ENCODE assay signal across 8 cellular contexts in the genomic region with DNA sequence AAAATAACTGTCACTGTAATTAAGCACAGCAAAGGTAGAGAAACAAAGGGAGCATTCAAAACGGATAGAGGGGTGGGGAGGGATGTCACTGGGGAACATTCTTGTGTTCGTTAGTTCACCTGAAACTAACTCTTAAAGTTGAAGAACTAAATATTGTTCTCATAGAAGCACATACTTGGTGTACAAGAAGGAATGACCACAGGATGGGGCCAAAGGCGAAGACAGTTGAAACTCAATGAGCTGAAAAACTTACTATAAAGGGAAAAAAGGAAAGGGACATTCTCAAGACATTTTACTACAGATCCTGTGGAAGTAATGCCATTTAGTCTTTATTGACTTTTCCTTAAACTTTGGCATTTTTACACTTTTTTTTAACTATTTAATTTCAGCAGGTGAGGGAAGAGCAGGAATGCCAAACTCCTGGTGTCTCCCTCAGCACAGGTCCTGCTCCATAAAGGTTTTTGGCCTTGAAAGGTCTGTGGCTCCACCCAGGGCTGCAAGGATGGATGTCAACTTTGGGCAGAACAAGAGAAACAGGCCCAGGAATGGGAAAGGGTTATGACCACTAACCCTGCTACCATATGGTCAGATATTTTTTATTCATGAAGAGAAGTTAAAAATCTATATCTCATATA.
DNase-seq lines count a peak whose midpoint lies in the region; ATAC-seq and TF ChIP-seq lines count a peak whose summit lies in the region.

No MANE protein-coding gene starts in this region.

- H3K14ac ChIP-seq in mesenchymal stem cell (ENCODE audit: low read length in 2 of 2), result no peak overlapping the region

- no peak overlapping the region for H2BK5ac ChIP-seq in mesenchymal stem cell (ENCODE audit: low read depth, low read length, poor library complexity, severe bottlenecking)

- peak overlapping the region in 1 of 2 experiments; percentile 40 for H3K18ac ChIP-seq in mesenchymal stem cell (ENCODE audit: low read depth in 1 of 2, low read length in 2 of 2)

- WGBS in mammary epithelial cell (ENCODE audit: low coverage, missing lambda C conversion rate), result 0% methylated on average over 3 of the region's 3 CpGs
- 40% methylated on average over 2 of the region's 3 CpGs for WGBS in mesenchymal stem cell

- intact Hi-C loops in mammary epithelial cell (cut with micrococcal nuclease), result loop anchor here (1.0 to 10.0 kb wide), 4 partner anchors 51 to 330 kb away; no protein-coding TSS in a partner anchor

- no peaks in the 10 kb centered on the region for H3K27me3 ChIP-seq in mammary epithelial cell (ENCODE audit: insufficient read depth, low read length)
- no peaks in the 10 kb centered on the region for H3K27me3 ChIP-seq in mesenchymal stem cell (ENCODE audit: control insufficient read depth in 1 of 2, insufficient read depth in 1 of 2, low read length in 2 of 2)

- H3K4me2 ChIP-seq in mammary epithelial cell (ENCODE audit: insufficient read depth, low read depth, low read length) (peak overlapping the region; percentile 31), mesenchymal stem cell (ENCODE audit: low read length, poor library complexity, severe bottlenecking) (no peak overlapping the region)

- TF ChIP-seq CTCF in GM20000 (IDR thresholded peaks at IDR 0.05; ENCODE audit: extremely low read depth, missing control alignments) (peak; percentile 20), mammary epithelial cell (conservative IDR thresholded peaks at IDR 0.05 in 1 of 2, IDR thresholded peaks at IDR 0.05 in 1 of 2; ENCODE audit: extremely low read depth in 1 of 2, insufficient read depth in 1 of 2, low read depth in 1 of 2, low read length in 2 of 2) (peak; percentile 66 to 69)

- H3K79me2 ChIP-seq in mammary epithelial cell (ENCODE audit: insufficient read depth, low read length), result no peaks in the 10 kb centered on the region

- no peak overlapping the region for H3K23ac ChIP-seq in mesenchymal stem cell (ENCODE audit: low read length in 2 of 2)

- H3K36me3 ChIP-seq in mammary epithelial cell (ENCODE audit: insufficient read depth, low read length) (no peaks in the 10 kb centered on the region), mesenchymal stem cell (ENCODE audit: control insufficient read depth in 1 of 2, insufficient read depth in 2 of 2, low read depth in 1 of 2, low read length in 2 of 2) (no peaks in the 10 kb centered on the region)

- H3K9me3 ChIP-seq in mammary epithelial cell (replicated peaks; ENCODE audit: insufficient read depth, low read length) (no peaks in the 10 kb centered on the region), mesenchymal stem cell (ENCODE audit: control insufficient read depth, low read length) (no peaks in the 10 kb centered on the region)

- POLR2A ChIA-PET in HEK293T (lab: Yijun Ruan, JAX), result no interaction called here

- dilution Hi-C loops in mammary epithelial cell (cut with HindIII; ENCODE audit: low sequenced_read_pairs), result no loop called here

- CTCF ChIA-PET in mammary epithelial cell (lab: Charles Lee; ENCODE audit: low non-redundant PET) (interaction anchor here (0.6 to 0.8 kb wide), 4 partner anchors 50 to 1793 kb away, joined by 3 to 11 read pairs (median 6); no protein-coding TSS in a partner anchor), HEK293T (lab: Yijun Ruan, JAX) (no interaction called here)

- H3K27ac ChIP-seq in mammary epithelial cell (ENCODE audit: insufficient read depth, low read depth, low read length), result peak overlapping the region; percentile 74
- no peak overlapping the region for H3K27ac ChIP-seq in mesenchymal stem cell (ENCODE audit: low read length, poor library complexity, severe bottlenecking)

- ATAC-seq in activated CD4-positive, CD25-positive, alpha-beta regulatory T cell treated with anti-CD3 and anti-CD28 coated beads, Interleukin-2, amount 50 U/mL, for 24 hours, result no peak

- in situ Hi-C loops in mammary epithelial cell (cut with MboI; ENCODE audit: low sequenced_read_pairs in 2 of 2), result loop anchor here in 1 of 2 donors (10.0 to 25.0 kb wide), 2 partner anchors 205 to 292 kb away; no protein-coding TSS in a partner anchor

- H3K4me1 ChIP-seq in mammary epithelial cell (ENCODE audit: insufficient read depth, low read length), result peaks cover 18% of the 10 kb centered on the region
- peaks cover 2% of the 10 kb centered on the region for H3K4me1 ChIP-seq in mesenchymal stem cell (ENCODE audit: control insufficient read depth, insufficient read depth, low read depth, low read length)

- no peak overlapping the region for H2BK120ac ChIP-seq in mesenchymal stem cell (ENCODE audit: low read depth, low read length)

- peaks cover 1% of the 10 kb centered on the region for H3K79me1 ChIP-seq in mesenchymal stem cell (replicated peaks; ENCODE audit: low read length, poor library complexity, severe bottlenecking)

- H3K9ac ChIP-seq in mammary epithelial cell (ENCODE audit: insufficient read depth, low read length), result peak overlapping the region; percentile 45
- H3K9ac ChIP-seq in mesenchymal stem cell (ENCODE audit: low read length), result peak overlapping the region; percentile 20

- H2AFZ ChIP-seq in mammary epithelial cell (ENCODE audit: low read depth, low read length), result peak overlapping the region; percentile 44
- no peak overlapping the region for H2AFZ ChIP-seq in mesenchymal stem cell (ENCODE audit: low read depth, low read length)

- H3K4ac ChIP-seq in mesenchymal stem cell (ENCODE audit: low read depth in 1 of 2, low read length in 2 of 2), result no peak overlapping the region

- H2BK15ac ChIP-seq in mesenchymal stem cell (ENCODE audit: low read depth, poor library complexity, severe bottlenecking), result no peak overlapping the region

- H3K4me3 ChIP-seq in mammary epithelial cell (replicated peaks in 1 of 3; ENCODE audit: insufficient read depth in 1 of 3, low read depth in 2 of 3, low read length in 3 of 3), result peak overlapping the region in 1 of 3 experiments; percentile 19
- H3K4me3 ChIP-seq in mesenchymal stem cell (ENCODE audit: insufficient read depth in 1 of 2, low read depth in 1 of 2, low read length in 2 of 2), result no peak overlapping the region

- H4K91ac ChIP-seq in mesenchymal stem cell (ENCODE audit: low read length), result no peak overlapping the region

- no peaks in the 10 kb centered on the region for H4K20me1 ChIP-seq in mammary epithelial cell (ENCODE audit: insufficient read depth, low read length)

- BruUV-seq in mammary epithelial cell (replicated peaks; lab: Mats Ljungman, UMichigan), result no TSS peak

- no peak overlapping the region for H2BK12ac ChIP-seq in mesenchymal stem cell (ENCODE audit: low read length in 2 of 2)

- DNase-seq in DMS53 (lab: John Stamatoyannopoulos, UW) (peak; percentile 56), GM20000 (ENCODE audit: low spot score) (peak; percentile 46), M059J (ENCODE audit: low read depth) (peak; percentile 76), mammary epithelial cell (peak; percentile 80), mesenchymal stem cell (peak; percentile 67), HEK293T (ENCODE audit: extremely low spot score) (no peak)
- DNase-seq in activated CD4-positive, CD25-positive, alpha-beta regulatory T cell treated with anti-CD3 and anti-CD28 coated beads, Interleukin-2, amount 50 U/mL, for 72 hours, result no peak

- H4K8ac ChIP-seq in mesenchymal stem cell (ENCODE audit: low read length), result no peak overlapping the region

- H2AK5ac ChIP-seq in mesenchymal stem cell (ENCODE audit: low read length, severe bottlenecking), result peak overlapping the region; percentile 76

TF ChIP-seq in HEK293T, 16 proteins besides CTCF, POLR2A, EP300 and RAD21:
- TF ChIP-seq LEF1 (IDR thresholded peaks at IDR 0.05; ENCODE audit: borderline replicate concordance) (no peak), NFRKB (IDR thresholded peaks at IDR 0.05) (no peak), ARNT (IDR thresholded peaks at IDR 0.05) (no peak), BHLHE40 (IDR thresholded peaks at IDR 0.05; ENCODE audit: borderline replicate concordance) (no peak)

Comparison
In these comparisons a context has a peak if more than half of its experiments do, and no peak if none do; other contexts are left out.
1. DNase-seq: peak in DMS53 (single experiment), GM20000 (single experiment), M059J (single experiment), mammary epithelial cell (single experiment) and mesenchymal stem cell (single experiment); none in HEK293T (single experiment) and activated CD4-positive, CD25-positive, alpha-beta regulatory T cell treated with anti-CD3 and anti-CD28 coated beads, Interleukin-2, amount 50 U/mL, for 72 hours (single experiment).